8 cellular contexts compared by ENCODE assay signal in the genomic region with DNA sequence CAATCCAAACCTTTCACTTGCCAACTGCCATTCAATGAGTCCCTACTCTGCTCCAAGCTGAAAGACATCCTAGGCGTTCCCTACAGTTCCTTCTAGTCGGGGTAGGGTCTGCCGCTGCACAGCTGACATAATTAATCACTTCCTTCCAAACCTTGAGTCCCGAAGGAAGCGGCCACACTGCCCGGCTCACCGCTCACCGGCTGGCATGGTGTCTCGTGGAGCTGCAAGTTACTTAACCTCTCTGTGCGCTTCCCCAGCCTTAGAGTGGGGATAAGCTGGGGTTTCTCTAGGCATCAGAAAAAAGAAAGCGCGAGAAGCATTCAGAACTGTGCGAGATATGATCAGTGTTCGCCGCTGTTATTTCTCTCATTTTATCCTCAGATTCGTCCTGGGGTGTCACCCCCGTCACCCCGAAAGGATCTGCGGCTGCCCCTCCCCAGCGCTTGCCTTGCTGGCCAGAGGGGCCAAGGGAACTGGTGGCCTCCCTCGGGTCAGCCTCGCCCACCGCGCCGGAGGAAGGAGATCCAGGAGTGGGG. TPM values are rescaled to one million over a fixed set of nuclear protein-coding genes. Genes with fewer than 3 reads are reported as not detected.
DNase-seq lines count a peak whose midpoint lies in the region; ATAC-seq and TF ChIP-seq lines count a peak whose summit lies in the region.

No MANE protein-coding gene starts in this region.

- H3K36me3 ChIP-seq in GM06990 (ENCODE audit: control insufficient read depth, insufficient read depth, low read length) (no peaks in the 10 kb centered on the region), Karpas-422 (ENCODE audit: insufficient read depth, low read length) (peaks cover 16% of the 10 kb centered on the region; the same call in 1 of the 2 replicates), psoas muscle (ENCODE audit: insufficient read depth in 1 of 2, low read depth in 1 of 2) (peaks cover 0 to 11% of the 10 kb centered on the region in 2 donors)

- ATAC-seq in GM21529 (IDR thresholded peaks at IDR 0.05; ENCODE audit: unreplicated experiment) (peak; percentile 27), Right ventricle myocardium superior (ENCODE audit: poor library complexity) (peak; percentile 45), psoas muscle (peak; percentile 41 to 66 (median 54))

- 0 to 1% (median 1%) methylated on average over 25 of the region's 25 CpGs for WGBS in psoas muscle, 3 donors

- peaks cover 38% of the 10 kb centered on the region for H3K79me2 ChIP-seq in Karpas-422 (ENCODE audit: low read length)

- TF ChIP-seq CTCF in GM06990 (IDR thresholded peaks at IDR 0.05; ENCODE audit: insufficient read depth, low read length, poor library complexity, severe bottlenecking) (no peak), psoas muscle (IDR thresholded peaks at IDR 0.05) (no peak)

- peaks cover 19% of the 10 kb centered on the region for H4K20me1 ChIP-seq in Karpas-422 (ENCODE audit: insufficient read depth, low read depth, low read length)

- H3K4me3 ChIP-seq in GM06990 (replicated peaks; ENCODE audit: low read depth, low read length) (peak overlapping the region; percentile 81), Karpas-422 (ENCODE audit: low read length) (peak overlapping the region; percentile 86), psoas muscle (peak overlapping the region; percentile 93)

- intact Hi-C loops in Right ventricle myocardium superior (cut with DNase I) (no loop called here), psoas muscle (cut with DNase I) (no loop called here)

- H3K9me3 ChIP-seq in Karpas-422 (ENCODE audit: low read length) (no peaks in the 10 kb centered on the region), psoas muscle (no peaks in the 10 kb centered on the region)

- no peak overlapping the region for H2AFZ ChIP-seq in Karpas-422 (ENCODE audit: low read length)

- H3K9me2 ChIP-seq in Karpas-422 (replicated peaks; ENCODE audit: insufficient read depth, low read length): no peaks in the 10 kb centered on the region

- peak overlapping the region; percentile 79 for H3K4me2 ChIP-seq in Karpas-422 (ENCODE audit: low read depth, low read length, poor library complexity, severe bottlenecking)

- H3K9ac ChIP-seq in Karpas-422 (ENCODE audit: low read length): peak overlapping the region; percentile 96

- H3K27ac ChIP-seq in Karpas-422 (ENCODE audit: low read length) (peak overlapping the region; percentile 66), psoas muscle (peak overlapping the region; percentile 92)

- DNase-seq in GM06990 (ENCODE audit: extremely low read depth, insufficient read length): peak; percentile 28
- peak; percentile 73 for DNase-seq in Karpas-422
- DNase-seq in activated naive CD4-positive, alpha-beta T cell treated with anti-CD3 and anti-CD28 coated beads, Interleukin-2, amount 50 U/mL, for 16 hours: peak; percentile 28
- DNase-seq in Right ventricle myocardium superior: no peak
- DNase-seq in psoas muscle: peak in 1 of 2 donors; percentile 65
- DNase-seq in NCI-H1092 treated with DMSO at 0.1 percent for 48 hours (lab: John Stamatoyannopoulos, UW): no peak
- no peak for DNase-seq in NCI-H345 treated with DMSO at 0.1 percent for 48 hours (lab: John Stamatoyannopoulos, UW; ENCODE audit: unreplicated experiment)

- H3K27me3 ChIP-seq in GM06990 (replicated peaks; ENCODE audit: control insufficient read depth, insufficient read depth, low read length) (no peaks in the 10 kb centered on the region), Karpas-422 (ENCODE audit: low read length) (no peaks in the 10 kb centered on the region), psoas muscle (ENCODE audit: insufficient read depth in 3 of 3, low read length in 2 of 3) (no peaks in the 10 kb centered on the region)

- H3K4me1 ChIP-seq in Karpas-422 (ENCODE audit: low read length) (peaks cover 18% of the 10 kb centered on the region), psoas muscle (peaks cover 13% of the 10 kb centered on the region)

RNA-seq across cellular contexts. Expression of a gene that starts 0.7 kb away (rescaled TPM):
- total RNA-seq in Karpas-422 (2014; rRNA removed; shearing (Covaris generic); ENCODE audit: low replicate concordance): 32.5 and 60.6 TPM in 2 replicates
- total RNA-seq in Right ventricle myocardium superior: 152 TPM
- total RNA-seq in psoas muscle: 10 to 100 TPM; 60.6 to 83.9 (median 74.1) TPM
- 100 to 1,000 TPM in 1 of 3 donors, 10 to 100 TPM in 2; 72.9 to 145 (median 74.2) TPM for polyA plus RNA-seq in psoas muscle

RNA-seq across cellular contexts. Expression of a gene that starts 34.6 kb away (rescaled TPM):
- total RNA-seq in Karpas-422 (2014; rRNA removed; shearing (Covaris generic); ENCODE audit: low replicate concordance): 11.1 and 12.2 TPM in 2 replicates
- total RNA-seq in Right ventricle myocardium superior (17.1 TPM), psoas muscle (10 to 100 TPM; 18.6 to 26.3 (median 23.2) TPM)
- 10 to 100 TPM in 2 of 3 donors, 1 to 10 TPM in 1; 7.7 to 21.5 (median 10.7) TPM for polyA plus RNA-seq in psoas muscle

Comparison
In these comparisons a context has a peak if more than half of its experiments do, and no peak if none do; other contexts are left out.
1. DNase-seq: peak in GM06990 (single experiment), Karpas-422 (single experiment) and activated naive CD4-positive, alpha-beta T cell treated with anti-CD3 and anti-CD28 coated beads, Interleukin-2, amount 50 U/mL, for 16 hours (single experiment); none in Right ventricle myocardium superior (single experiment), NCI-H1092 treated with DMSO at 0.1 percent for 48 hours (single experiment) and NCI-H345 treated with DMSO at 0.1 percent for 48 hours (single experiment).
2. Peak in every context shown above with its lines, with median percentiles within 50 percentile points of each other: H3K4me3 ChIP-seq and ATAC-seq.